13 cellular contexts compared by ENCODE assay signal in genomic region chr4:158530391-158530790, GRCh38. TPM values are rescaled to one million over a fixed set of nuclear protein-coding genes. Genes with fewer than 3 reads are reported as not detected.
"Had no signal": no experiment of that assay in that cellular context is flagged by ENCODE, and none has a peak within 500 bp of the region (broad histone marks: within the 10 kb centered on the region; RNA-seq: fewer than 3 reads in every experiment).

No MANE protein-coding gene starts in this region.

- ATAC-seq: gastroesophageal sphincter; right cardiac atrium; stimulated activated effector memory CD8-positive, alpha-beta T cell treated with anti-CD3 and anti-CD28 coated beads, Interleukin-12 subunit alpha, Interleukin-12 subunit beta, amount 100 ng/mL, for 72 hours had no signal

- H3K9me3 ChIP-seq: esophagus squamous epithelium, gastroesophageal sphincter, tibial nerve had no signal

- FAIRE-seq: colon had no signal

- H3K27me3 ChIP-seq: esophagus squamous epithelium, gastroesophageal sphincter, tibial nerve had no signal

- H3K4me3 ChIP-seq: esophagus squamous epithelium, gastroesophageal sphincter, tibial nerve had no signal

- H3K4me1 ChIP-seq: esophagus squamous epithelium, gastroesophageal sphincter, tibial nerve had no signal

- H3K27ac ChIP-seq: esophagus squamous epithelium, gastroesophageal sphincter, tibial nerve had no signal

- H3K36me3 ChIP-seq: esophagus squamous epithelium, gastroesophageal sphincter, tibial nerve had no signal

- DNase-seq: activated CD4-positive, alpha-beta memory T cell treated with anti-CD3 and anti-CD28 coated beads for 36 hours; activated CD4-positive, alpha-beta T cell treated with anti-CD3 and anti-CD28 coated beads for 1 hour; activated gamma-delta T cell; activated T-cell treated with anti-CD3 and anti-CD28 coated beads, Interleukin-2, amount 50 U/mL, for 48 hours; anterior cingulate cortex; esophagus squamous epithelium; kidney glomerular epithelial cell; naive B cell; right cardiac atrium had no signal

RNA-seq across cellular contexts. Expression of gene RXFP1, which starts 8.7 kb away (rescaled TPM):
- total RNA-seq: activated CD4-positive, alpha-beta memory T cell treated with anti-CD3 and anti-CD28 coated beads for 36 hours; gastroesophageal sphincter; tibial nerve had no signal
